19 cellular contexts compared by ENCODE assay signal in genomic region chr5:53434566-53434965, GRCh38. TPM values are rescaled to one million over a fixed set of nuclear protein-coding genes. Genes with fewer than 3 reads are reported as not detected.
"Had no signal": no experiment of that assay in that cellular context is flagged by ENCODE, and none has a peak within 500 bp of the region (broad histone marks: within the 10 kb centered on the region; RNA-seq: fewer than 3 reads in every experiment).

No MANE protein-coding gene starts in this region.

- H3K36me3 ChIP-seq: colonic mucosa, gastroesophageal sphincter, ovary, right atrium auricular region, stomach, thoracic aorta, transverse colon had no signal

- DNase-seq: colonic mucosa; effector CD4-positive, alpha-beta T cell; endodermal cell; erythroblast; glutamatergic neuron; islet precursor cell; mammary epithelial cell; natural killer cell; ovary; small intestine; stimulated activated CD4-positive, alpha-beta T cell treated with anti-CD3 and anti-CD28 coated beads, Interleukin-12 subunit alpha, Interleukin-12 subunit beta, amount 100 ng/mL, for 4 hours; stimulated activated naive CD4-positive, alpha-beta T cell; stomach; substantia nigra; transverse colon had no signal

- H3K4me1 ChIP-seq: colonic mucosa, right atrium auricular region, stomach had no signal

- ATAC-seq: gastroesophageal sphincter, left lobe of liver, natural killer cell had no signal

- H3K9me3 ChIP-seq: colonic mucosa, gastroesophageal sphincter, ovary, right atrium auricular region, stomach, thoracic aorta, transverse colon had no signal

- H3K4me3 ChIP-seq: colonic mucosa, gastroesophageal sphincter, ovary, right atrium auricular region, stomach, thoracic aorta, transverse colon had no signal

- H3K27me3 ChIP-seq: colonic mucosa, gastroesophageal sphincter, ovary, right atrium auricular region, stomach, transverse colon had no signal

- H3K27ac ChIP-seq: colonic mucosa, gastroesophageal sphincter, ovary, right atrium auricular region, stomach, thoracic aorta, transverse colon had no signal

RNA-seq across cellular contexts. Expression of gene FST, which starts 45.9 kb away (rescaled TPM):
- total RNA-seq: natural killer cell had no signal
